Comparison of ENCODE assay signal across 23 cellular contexts in the genomic region with DNA sequence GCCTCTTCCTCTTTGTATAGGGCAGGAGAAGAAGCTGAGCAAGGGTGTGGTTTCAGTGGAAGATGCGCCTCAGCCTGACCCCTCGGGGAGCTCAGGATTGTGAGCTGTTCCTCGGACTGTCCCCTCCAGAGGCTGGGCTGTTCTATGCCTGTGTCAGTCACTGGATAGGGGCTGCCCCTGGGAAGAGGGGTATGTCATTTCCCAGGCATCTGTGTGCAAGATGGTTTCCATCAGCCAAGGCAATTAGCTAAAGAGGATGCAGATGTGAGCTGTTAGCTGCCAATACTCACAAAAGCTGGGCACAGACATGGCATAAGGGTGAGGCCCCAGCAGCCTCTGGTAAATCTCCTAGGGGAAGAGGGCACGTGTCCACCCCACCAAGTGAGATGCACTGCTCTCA. TPM values are rescaled to one million over a fixed set of nuclear protein-coding genes. Genes with fewer than 3 reads are reported as not detected.
DNase-seq lines count a peak whose midpoint lies in the region; ATAC-seq and TF ChIP-seq lines count a peak whose summit lies in the region.
"Had no signal": no experiment of that assay in that cellular context is flagged by ENCODE, and none has a peak within 500 bp of the region (broad histone marks: within the 10 kb centered on the region; RNA-seq: fewer than 3 reads in every experiment).

No MANE protein-coding gene starts in this region.

- no peak for ATAC-seq in HG03521 (IDR thresholded peaks at IDR 0.05; ENCODE audit: unreplicated experiment)
- ATAC-seq: PC-3 had no signal

- H3K27ac ChIP-seq in RWPE1 = peak overlapping the region; percentile 45
- H3K27ac ChIP-seq: 22Rv1, HL-60, neutrophil, SK-N-MC, skin epidermis had no signal

- no peak for TF ChIP-seq CTCF in RWPE1 (conservative IDR thresholded peaks at IDR 0.05; ENCODE audit: low read depth)

- DNase-seq in DMS 273 (lab: John Stamatoyannopoulos, UW; ENCODE audit: unreplicated experiment) (peak; percentile 73), DMS 273 treated with DMSO at 0.1 percent for 48 hours (lab: John Stamatoyannopoulos, UW) (no peak), EH (ENCODE audit: low read depth) (peak; percentile 61), RWPE1 (ENCODE audit: low spot score) (no peak), fibroblast of peridontal ligament (ENCODE audit: extremely low read depth) (peak; percentile 87), mesenteric fat pad (ENCODE audit: low spot score) (no peak), NCI-H2107 treated with DMSO at 0.1 percent for 48 hours (lab: John Stamatoyannopoulos, UW; ENCODE audit: unreplicated experiment) (no peak)
- DNase-seq: activated CD4-positive, alpha-beta T cell treated with anti-CD3 and anti-CD28 coated beads, Interleukin-2, amount 50 U/mL, for 1 hour; activated CD8-positive, alpha-beta memory T cell treated with anti-CD3 and anti-CD28 coated beads, Interleukin-2, amount 50 U/mL, for 48 hours; aorta; C1 segment of cervical spinal cord; DMS53; effector CD8-positive, alpha-beta T cell; NCI-H1930; NCI-H526; PC-3; stimulated activated CD4-positive, alpha-beta T cell treated with anti-CD3 and anti-CD28 coated beads, Interleukin-2, amount 100 ng/mL, for 48 hours had no signal

- POLR2A ChIA-PET in RWPE1 (lab: Yijun Ruan, JAX; ENCODE audit: low non-redundant PET) = no interaction called here

- CTCF ChIA-PET in RWPE1 (lab: Yijun Ruan, JAX) = interaction anchor here (0.6 kb wide), 1 partner anchor 70 kb away, joined by 3 read pairs; no protein-coding TSS in a partner anchor

RNA-seq across cellular contexts. Expression of gene ITPR3, which starts 34.0 kb away (rescaled TPM):
- 18.5 TPM for total RNA-seq in mesenteric fat pad

RNA-seq across cellular contexts. Expression of gene UQCC2, which starts 56.3 kb away (rescaled TPM):
- 47.0 TPM for total RNA-seq in mesenteric fat pad

Comparison
In these comparisons a context has a peak if more than half of its experiments do, and no peak if none do; other contexts are left out.
1. DNase-seq: peak in DMS 273 (single experiment), EH (single experiment) and fibroblast of peridontal ligament (single experiment); none in DMS 273 treated with DMSO at 0.1 percent for 48 hours (single experiment), RWPE1 (single experiment), mesenteric fat pad (single experiment) and NCI-H2107 treated with DMSO at 0.1 percent for 48 hours (single experiment).